11 cellular contexts compared by ENCODE assay signal in the genomic region with DNA sequence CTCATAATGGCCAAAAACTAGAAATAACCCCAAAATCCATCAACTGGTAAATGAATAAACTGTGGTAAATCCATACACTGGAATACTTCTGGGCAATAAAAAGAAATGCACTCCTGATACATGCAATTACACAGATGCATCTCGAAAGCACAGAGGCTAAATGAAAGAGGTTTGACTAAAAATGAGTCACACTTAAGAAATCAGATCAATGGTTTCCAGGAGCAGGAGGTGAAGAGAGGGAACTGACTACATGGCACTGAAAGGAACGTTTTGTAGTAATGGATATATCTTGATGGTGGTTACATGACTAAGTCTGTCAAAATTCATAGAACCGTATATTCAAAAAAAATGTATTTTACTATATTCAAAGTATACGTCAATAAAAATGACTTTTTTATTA. TPM values are rescaled to one million over a fixed set of nuclear protein-coding genes. Genes with fewer than 3 reads are reported as not detected.
DNase-seq lines count a peak whose midpoint lies in the region; TF ChIP-seq lines count a peak whose summit lies in the region.
"Had no signal": no experiment of that assay in that cellular context is flagged by ENCODE, and none has a peak within 500 bp of the region (broad histone marks: within the 10 kb centered on the region; RNA-seq: fewer than 3 reads in every experiment).

No MANE protein-coding gene starts in this region.

- peak overlapping the region; percentile 87 for H3K27ac Mint-ChIP-seq in activated naive CD8-positive, alpha-beta T cell
- H3K27ac Mint-ChIP-seq in nephron progenitor cell, result peak overlapping the region; percentile 24

- no peaks in the 10 kb centered on the region for H3K27me3 Mint-ChIP-seq in activated naive CD8-positive, alpha-beta T cell
- no peaks in the 10 kb centered on the region for H3K27me3 Mint-ChIP-seq in nephron progenitor cell (ENCODE audit: low read depth, poor library complexity)

- peaks cover 13% of the 10 kb centered on the region for H3K36me3 Mint-ChIP-seq in activated naive CD8-positive, alpha-beta T cell
- H3K36me3 Mint-ChIP-seq in nephron progenitor cell (ENCODE audit: low read depth), result peaks cover 9% of the 10 kb centered on the region

- TF ChIP-seq CTCF in MM.1S (IDR thresholded peaks at IDR 0.05; ENCODE audit: low read length) (no peak), nephron progenitor cell (IDR thresholded peaks at IDR 0.05) (no peak)

- DNase-seq in activated T-cell treated with anti-CD3 and anti-CD28 coated beads for 24 hours (ENCODE audit: low read depth) (peak; percentile 2), MM.1S (no peak), nephron progenitor cell (no peak), H4 (ENCODE audit: low spot score) (no peak), DMS79 treated with DMSO at 0.1 percent for 48 hours (lab: John Stamatoyannopoulos, UW) (no peak), COLO829 (ENCODE audit: low spot score) (no peak)
- no peak for DNase-seq in activated T-cell treated with anti-CD3 and anti-CD28 coated beads, Interleukin-2, amount 50 U/mL, for 48 hours
- DNase-seq: DMS153, NCI-H1436 treated with DMSO at 0.1 percent for 48 hours, NCI-H526 treated with DMSO at 0.1 percent for 48 hours had no signal

- no peaks in the 10 kb centered on the region for H3K9me3 ChIP-seq in MM.1S (replicated peaks; ENCODE audit: insufficient read depth, low read length)

- H3K4me3 Mint-ChIP-seq in activated naive CD8-positive, alpha-beta T cell, result peak overlapping the region; percentile 55
- no peak overlapping the region for H3K4me3 Mint-ChIP-seq in nephron progenitor cell

- peaks cover 23% of the 10 kb centered on the region for H3F3A ChIP-seq in MM.1S (ENCODE audit: insufficient read depth, low read length)

- peaks cover 35% of the 10 kb centered on the region for H3K4me1 Mint-ChIP-seq in activated naive CD8-positive, alpha-beta T cell (ENCODE audit: low read depth)
- peaks cover 6% of the 10 kb centered on the region for H3K4me1 Mint-ChIP-seq in nephron progenitor cell

- H3K9ac ChIP-seq in MM.1S (ENCODE audit: low read length), result peak overlapping the region; percentile 10; the same call in 1 of the 2 replicates

- H4K20me1 ChIP-seq in MM.1S (ENCODE audit: insufficient read depth, low read length), result no peaks in the 10 kb centered on the region

- H3K27me3 ChIP-seq in MM.1S (replicated peaks; ENCODE audit: insufficient read depth, low read length), result no peaks in the 10 kb centered on the region

- H3K9me3 Mint-ChIP-seq in activated naive CD8-positive, alpha-beta T cell (ENCODE audit: low read depth), result no peaks in the 10 kb centered on the region
- H3K9me3 Mint-ChIP-seq in nephron progenitor cell, result no peaks in the 10 kb centered on the region

- H2AFZ ChIP-seq in MM.1S (ENCODE audit: low read length), result no peak overlapping the region

- peaks cover 81% of the 10 kb centered on the region for H3K79me2 ChIP-seq in MM.1S (ENCODE audit: low read length)

- H3K4me1 ChIP-seq in MM.1S (ENCODE audit: low read length), result peaks cover 25% of the 10 kb centered on the region

- peak overlapping the region; percentile 34; the same call in 1 of the 2 replicates for H3K4me2 ChIP-seq in MM.1S (ENCODE audit: low read depth, low read length)

- H3K36me3 ChIP-seq in MM.1S (replicated peaks; ENCODE audit: insufficient read depth, low read length), result no peaks in the 10 kb centered on the region

- no peak overlapping the region for H3K4me3 ChIP-seq in MM.1S (ENCODE audit: low read length)

- peak overlapping the region; percentile 79; the same call in 1 of the 2 replicates for H3K27ac ChIP-seq in MM.1S (ENCODE audit: low read length)

- H3K9me2 ChIP-seq in MM.1S (replicated peaks; ENCODE audit: insufficient read depth, low read length), result no peaks in the 10 kb centered on the region

RNA-seq across cellular contexts. Expression of gene STRBP, which starts 42.4 kb away (rescaled TPM):
- total RNA-seq in H4 (2014; rRNA removed; shearing (Covaris generic)), result 11.5 and 14.3 TPM in 2 replicates
